In the genomic region with DNA sequence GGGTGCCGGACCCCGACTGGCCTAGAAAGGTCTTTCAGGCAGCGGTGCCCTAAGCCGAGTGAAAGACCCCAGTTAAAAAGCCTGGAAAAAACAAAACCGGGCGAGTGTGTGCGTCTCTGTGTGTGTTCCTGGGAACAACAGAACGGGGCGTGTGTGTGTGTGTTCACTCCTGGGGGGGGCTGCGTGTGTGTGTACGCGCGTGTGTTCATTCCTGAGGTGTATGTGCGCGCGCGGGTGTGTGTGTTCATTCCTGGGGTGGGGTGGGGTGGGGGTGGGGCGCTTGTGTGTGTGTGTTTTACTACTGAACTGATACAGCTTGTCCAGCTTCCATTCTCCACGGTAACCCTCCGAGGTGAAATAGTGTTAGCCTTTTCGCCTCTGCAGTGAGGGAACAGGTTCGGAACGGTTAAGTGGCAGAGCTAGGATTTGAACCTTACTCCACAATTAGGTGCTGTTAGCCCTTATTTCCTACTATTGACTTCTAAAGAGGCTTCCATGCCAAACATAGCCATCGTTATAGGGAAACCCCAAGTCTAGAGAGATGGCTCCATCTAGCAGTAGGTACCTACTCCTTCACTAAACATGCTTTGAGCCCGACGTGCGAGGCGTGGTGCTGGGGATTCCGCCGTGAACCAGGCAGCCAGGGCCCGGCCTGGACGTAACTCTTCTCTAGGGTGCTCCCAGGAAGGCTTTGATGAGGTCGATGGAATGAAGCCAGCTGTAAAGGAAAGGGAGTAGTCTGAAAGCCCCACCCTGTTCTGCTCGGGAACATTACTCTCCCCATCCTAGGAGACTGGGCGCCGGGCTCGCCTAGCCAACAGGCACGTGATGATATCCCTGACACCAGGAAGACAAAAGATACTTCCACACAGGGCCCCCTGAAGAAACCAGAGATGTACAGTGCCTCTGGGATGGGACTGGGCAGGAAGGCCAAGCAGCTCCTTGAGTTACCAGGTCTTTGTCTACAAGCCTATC, we compare ENCODE assay signal across 8 cellular contexts. TPM values are rescaled to one million over a fixed set of nuclear protein-coding genes. Genes with fewer than 3 reads are reported as not detected.
DNase-seq lines count a peak whose midpoint lies in the region; ATAC-seq and TF ChIP-seq lines count a peak whose summit lies in the region.

No MANE protein-coding gene starts in this region.

- H3K9me3 ChIP-seq in Loucy (ENCODE audit: insufficient read depth, low read depth, low read length) (no peaks in the 10 kb centered on the region), ectodermal cell (ENCODE audit: control insufficient read depth, low read length) (no peaks in the 10 kb centered on the region), thymus (ENCODE audit: control insufficient read depth) (no peaks in the 10 kb centered on the region)

- peak overlapping the region; percentile 99 for H3K27ac Mint-ChIP-seq in memory B cell

- no peaks in the 10 kb centered on the region for H3K27me3 Mint-ChIP-seq in memory B cell

- ATAC-seq in GM19351 (IDR thresholded peaks at IDR 0.05; ENCODE audit: unreplicated experiment): peak; percentile 33
- peak; percentile 60 for ATAC-seq in SK-N-SH treated with all-trans-retinoic acid at 6 μM for 48 hours
- peak; percentile 50 for ATAC-seq in memory B cell (ENCODE audit: low read depth)
- no peak for ATAC-seq in HG02870 (IDR thresholded peaks at IDR 0.05; ENCODE audit: unreplicated experiment)

- no peaks in the 10 kb centered on the region for H3F3A ChIP-seq in Loucy (ENCODE audit: low read depth)

- peaks cover 36% of the 10 kb centered on the region for H4K20me1 ChIP-seq in Loucy (ENCODE audit: insufficient read depth, low read length, poor library complexity, severe bottlenecking)

- WGBS in ectodermal cell, 2 experiments: 33% methylated on average over 38 of the region's 38 CpGs
- WGBS in thymus: 28% methylated on average over 38 of the region's 38 CpGs

- H2AFZ ChIP-seq in Loucy (ENCODE audit: low read length): peak overlapping the region; percentile 90

- peak overlapping the region; percentile 81 for H3K4me2 ChIP-seq in Loucy (ENCODE audit: low read depth, low read length, poor library complexity, severe bottlenecking)

- no peaks in the 10 kb centered on the region for H3K9me3 Mint-ChIP-seq in memory B cell

- H3K9ac ChIP-seq in Loucy (ENCODE audit: low read depth, low read length, poor library complexity, severe bottlenecking): peak overlapping the region; percentile 84

- H3K4me3 Mint-ChIP-seq in memory B cell: peak overlapping the region; percentile 94

- peaks cover under 1% of the 10 kb centered on the region; the same call in 1 of the 2 replicates for H3K36me3 ChIP-seq in Loucy (ENCODE audit: insufficient read depth, low read length)
- peaks cover 7% of the 10 kb centered on the region for H3K36me3 ChIP-seq in ectodermal cell (ENCODE audit: control insufficient read depth, insufficient read depth, low read length)
- H3K36me3 ChIP-seq in thymus (ENCODE audit: control insufficient read depth, insufficient read depth): peaks cover 11% of the 10 kb centered on the region

- DNase-seq in COLO829 (ENCODE audit: low spot score) (peak; percentile 26), memory B cell (ENCODE audit: low spot score in 2 of 2) (peak in 1 of 2 donors; percentile 9)

- H3K36me3 Mint-ChIP-seq in memory B cell: peaks cover 6% of the 10 kb centered on the region

- H3K79me2 ChIP-seq in Loucy (ENCODE audit: insufficient read depth, low read length): peaks cover 40% of the 10 kb centered on the region

- H3K4me1 Mint-ChIP-seq in memory B cell: peaks cover 16% of the 10 kb centered on the region

- TF ChIP-seq CTCF in Loucy (conservative IDR thresholded peaks at IDR 0.05; ENCODE audit: low read length): no peak

- H3K27ac ChIP-seq in ectodermal cell (ENCODE audit: insufficient read depth, low read depth, low read length, poor library complexity, severe bottlenecking): peak overlapping the region; percentile 97
- H3K27ac ChIP-seq in thymus (ENCODE audit: low read depth): peak overlapping the region; percentile 100

- peak overlapping the region; percentile 93 for H3K4me3 ChIP-seq in Loucy (ENCODE audit: low read length, poor library complexity, severe bottlenecking)
- H3K4me3 ChIP-seq in ectodermal cell (ENCODE audit: insufficient read depth, low read depth, low read length): peak overlapping the region; percentile 72
- peak overlapping the region; percentile 98 for H3K4me3 ChIP-seq in thymus (ENCODE audit: low read length)

- H3K4me1 ChIP-seq in Loucy (ENCODE audit: insufficient read depth, low read length, poor library complexity, severe bottlenecking): peaks cover 20% of the 10 kb centered on the region
- peaks cover 8% of the 10 kb centered on the region for H3K4me1 ChIP-seq in ectodermal cell (ENCODE audit: control insufficient read depth, insufficient read depth, low read length)
- peaks cover 16% of the 10 kb centered on the region for H3K4me1 ChIP-seq in thymus (ENCODE audit: control insufficient read depth, insufficient read depth, low read length)

- H3K27me3 ChIP-seq in Loucy (ENCODE audit: insufficient read depth, low read length, poor library complexity, severe bottlenecking) (no peaks in the 10 kb centered on the region), ectodermal cell (ENCODE audit: control insufficient read depth, insufficient read depth, low read length, poor library complexity, severe bottlenecking) (no peaks in the 10 kb centered on the region), thymus (ENCODE audit: control insufficient read depth, insufficient read depth) (no peaks in the 10 kb centered on the region)

- no peaks in the 10 kb centered on the region for H3K9me2 ChIP-seq in Loucy (replicated peaks; ENCODE audit: low read depth, low read length)

TF ChIP-seq in SK-N-SH treated with all-trans-retinoic acid at 6 μM for 48 hours, 23 proteins besides CTCF, POLR2A, EP300 and RAD21:
- TF ChIP-seq PPARA (CRISPR knock-in tag; IDR thresholded peaks at IDR 0.05; ENCODE audit: borderline replicate concordance) (no peak), ARNTL (CRISPR knock-in tag; IDR thresholded peaks at IDR 0.05; ENCODE audit: borderline replicate concordance, low read depth) (no peak)

RNA-seq across cellular contexts. Expression of gene SKP1, which starts 0.7 kb away (rescaled TPM):
- polyA plus RNA-seq in ectodermal cell (2013, experiment 1 of 4): 746 TPM
- polyA plus RNA-seq in ectodermal cell (2013, experiment 2 of 4): 704 TPM
- polyA plus RNA-seq in ectodermal cell (2013, experiment 3 of 4): 566 TPM
- 656 TPM for polyA plus RNA-seq in ectodermal cell (2013, experiment 4 of 4)
- 387 TPM for polyA plus RNA-seq in thymus

RNA-seq across cellular contexts. Expression of gene PPP2CA, which starts 48.4 kb away (rescaled TPM):
- 244 TPM for polyA plus RNA-seq in ectodermal cell (2013, experiment 1 of 4)
- 236 TPM for polyA plus RNA-seq in ectodermal cell (2013, experiment 2 of 4)
- polyA plus RNA-seq in ectodermal cell (2013, experiment 3 of 4): 197 TPM
- polyA plus RNA-seq in ectodermal cell (2013, experiment 4 of 4): 235 TPM
- polyA plus RNA-seq in thymus: 62.9 TPM
